Comparison of ENCODE assay signal across 8 cellular contexts in the genomic region with DNA sequence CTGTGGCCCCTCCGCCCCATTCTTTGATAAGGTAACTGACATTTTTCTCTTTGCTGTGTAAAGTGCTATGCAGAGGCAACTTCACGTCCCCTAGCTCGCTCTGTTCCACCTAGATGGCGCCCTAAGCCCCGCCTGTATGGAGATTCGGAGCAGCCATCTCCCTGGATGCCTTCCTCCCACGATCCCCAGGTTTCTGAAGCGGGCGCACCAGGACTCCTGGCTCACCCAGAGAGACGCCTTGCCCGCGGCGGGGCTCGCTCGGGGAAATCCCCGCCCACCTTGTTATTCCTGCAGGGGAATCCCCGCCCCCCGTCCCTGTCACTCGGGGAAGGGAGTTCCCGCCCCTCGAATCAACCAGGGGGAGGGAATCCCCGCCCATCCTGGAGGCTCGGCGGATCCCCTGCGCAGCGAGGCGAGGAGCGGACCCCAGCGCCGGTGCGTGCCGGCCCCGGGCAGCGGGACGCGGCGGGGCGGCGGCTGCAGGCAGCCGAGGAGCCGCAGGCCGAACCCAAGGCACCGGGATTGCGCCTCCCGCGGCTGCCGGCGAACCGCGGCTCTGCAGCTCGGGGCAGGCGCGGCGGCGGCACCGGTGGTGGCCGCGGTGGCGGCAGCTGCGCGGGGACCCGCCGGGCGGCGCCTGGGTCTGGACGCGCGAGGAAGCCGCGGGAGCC. TPM values are rescaled to one million over a fixed set of nuclear protein-coding genes. Genes with fewer than 3 reads are reported as not detected.
DNase-seq lines count a peak whose midpoint lies in the region; TF ChIP-seq lines count a peak whose summit lies in the region.

A gene (plus strand): TSS at position 384 of the 671 bp plus-strand sequence.

- intact Hi-C loops in cardiac septum (cut with DNase I), result loop anchor here (1.0 to 5.0 kb wide), 3 partner anchors 33 to 170 kb away; no protein-coding TSS in a partner anchor
- intact Hi-C loops in posterior cingulate gyrus (cut with DNase I), result loop anchor here (2.0 kb wide), 1 partner anchor 170 kb away; no protein-coding TSS in a partner anchor
- intact Hi-C loops in transverse colon (cut with DNase I; ENCODE audit: low total_unique reads), result no loop called here

- peaks cover 7% of the 10 kb centered on the region for H3K4me1 ChIP-seq in HAP-1
- H3K4me1 ChIP-seq in transverse colon, result peaks cover 0 to 13% (median 10%) of the 10 kb centered on the region in 4 donors

- H3K4me3 ChIP-seq in HAP-1 (peak within 1 kb of the TSS; percentile 48), MG63 (peak within 1 kb of the TSS; percentile 58), transverse colon (peak within 1 kb of the TSS; percentile 35 to 71 (median 52))

- TF ChIP-seq EP300 in transverse colon (IDR thresholded peaks at IDR 0.05; ENCODE audit: low read depth), result no peak

- no peak for TF ChIP-seq POLR2A in transverse colon (IDR thresholded peaks at IDR 0.05)

- H3K9me3 ChIP-seq in HAP-1 (no peaks in the 10 kb centered on the region), MG63 (no peaks in the 10 kb centered on the region), transverse colon (no peaks in the 10 kb centered on the region)

- DNase-seq in GDM1 (lab: John Stamatoyannopoulos, UW) (peak; percentile 59), HAP-1 (ENCODE audit: low spot score in 2 of 2) (peak; percentile 90 to 97), MG63 (peak; percentile 75), SKM-1 treated with dmso at 0.1 percent for 144 hours (lab: John Stamatoyannopoulos, UW; ENCODE audit: unreplicated experiment) (peak; percentile 66), cardiac septum (ENCODE audit: low spot score) (peak; percentile 87), posterior cingulate gyrus (peak; percentile 69 to 96 (median 80)), transverse colon (peak; percentile 60)
- peak; percentile 79 for DNase-seq in activated naive CD8-positive, alpha-beta T cell treated with anti-CD3 and anti-CD28 coated beads for 36 hours

- H3K27me3 ChIP-seq in HAP-1 (ENCODE audit: low read depth), result no peaks in the 10 kb centered on the region
- H3K27me3 ChIP-seq in MG63, result no peaks in the 10 kb centered on the region
- peaks cover 30% of the 10 kb centered on the region for H3K27me3 ChIP-seq in transverse colon

- no peaks in the 10 kb centered on the region for H3K36me3 Mint-ChIP-seq in activated naive CD8-positive, alpha-beta T cell treated with anti-CD3 and anti-CD28 coated beads for 36 hours

- WGBS in transverse colon (ENCODE audit: low coverage in 1 of 2), 2 donors, result 0% methylated on average over 6 to 9 of the region's 70 CpGs

- H3K27ac ChIP-seq in transverse colon, result peak within 1 kb of the TSS in 1 of 4 donors; percentile 23

- H3K27me3 Mint-ChIP-seq in activated naive CD8-positive, alpha-beta T cell treated with anti-CD3 and anti-CD28 coated beads for 36 hours, result peaks cover 33% of the 10 kb centered on the region

- peak in 1 of 5 experiments; percentile 2 for TF ChIP-seq CTCF in transverse colon (IDR thresholded peaks at IDR 0.05)

- in situ Hi-C loops in HAP-1 (cut with MboI; ENCODE audit: low sequenced_read_pairs), result no loop called here
- in situ Hi-C loops in transverse colon (cut with MboI; ENCODE audit: low pct_ligation_motif_present in 1 of 4, low pct_unique_long_range_greater_than_20kb in 1 of 4, low sequenced_read_pairs in 3 of 4), result no loop called here

- H3K4me3 Mint-ChIP-seq in activated naive CD8-positive, alpha-beta T cell treated with anti-CD3 and anti-CD28 coated beads for 36 hours, result peak within 1 kb of the TSS; percentile 80

- no peaks in the 10 kb centered on the region for H3K36me3 ChIP-seq in HAP-1 (replicated peaks)
- no peaks in the 10 kb centered on the region for H3K36me3 ChIP-seq in MG63
- no peaks in the 10 kb centered on the region for H3K36me3 ChIP-seq in transverse colon

- no peak within 1 kb of the TSS for H3K27ac Mint-ChIP-seq in activated naive CD8-positive, alpha-beta T cell treated with anti-CD3 and anti-CD28 coated beads for 36 hours

- no peaks in the 10 kb centered on the region for H3K9me3 Mint-ChIP-seq in activated naive CD8-positive, alpha-beta T cell treated with anti-CD3 and anti-CD28 coated beads for 36 hours

- peaks cover 8% of the 10 kb centered on the region for H3K4me1 Mint-ChIP-seq in activated naive CD8-positive, alpha-beta T cell treated with anti-CD3 and anti-CD28 coated beads for 36 hours

RNA-seq across cellular contexts. Expression of the gene that starts here (rescaled TPM):
- total RNA-seq in MG63 (2014; rRNA removed; shearing (Covaris generic); ENCODE audit: low replicate concordance), result 0.13 TPM in 1 of 2 replicates, not detected in the other
- total RNA-seq in activated naive CD8-positive, alpha-beta T cell treated with anti-CD3 and anti-CD28 coated beads for 36 hours, result under 1 TPM in 1 of 2 experiments, not detected in 1; 0.42 TPM
- total RNA-seq in cardiac septum (67.1 TPM), transverse colon (1 to 10 TPM; 2.0 to 3.7 (median 2.8) TPM)

Comparison
In these comparisons a context has a peak if more than half of its experiments do, and no peak if none do; other contexts are left out.
1. RNA of the gene that starts here (total RNA-seq): 67.1 TPM in cardiac septum (single experiment); 2.0 to 3.7 TPM in transverse colon, 0.42 TPM in activated naive CD8-positive, alpha-beta T cell treated with anti-CD3 and anti-CD28 coated beads for 36 hours and 0.13 TPM in MG63; every median in the first group is over 10 times any median in the second.
2. Peak in DNase-seq and H3K4me3 ChIP-seq in MG63; RNA of the gene not detected or under 1 TPM.
3. Peak in DNase-seq in activated naive CD8-positive, alpha-beta T cell treated with anti-CD3 and anti-CD28 coated beads for 36 hours; RNA of the gene not detected or under 1 TPM.
4. Peak in every context shown above with its lines, with median percentiles within 50 percentile points of each other: DNase-seq and H3K4me3 ChIP-seq.